1 cellular context compared by ENCODE assay signal in the genomic region with DNA sequence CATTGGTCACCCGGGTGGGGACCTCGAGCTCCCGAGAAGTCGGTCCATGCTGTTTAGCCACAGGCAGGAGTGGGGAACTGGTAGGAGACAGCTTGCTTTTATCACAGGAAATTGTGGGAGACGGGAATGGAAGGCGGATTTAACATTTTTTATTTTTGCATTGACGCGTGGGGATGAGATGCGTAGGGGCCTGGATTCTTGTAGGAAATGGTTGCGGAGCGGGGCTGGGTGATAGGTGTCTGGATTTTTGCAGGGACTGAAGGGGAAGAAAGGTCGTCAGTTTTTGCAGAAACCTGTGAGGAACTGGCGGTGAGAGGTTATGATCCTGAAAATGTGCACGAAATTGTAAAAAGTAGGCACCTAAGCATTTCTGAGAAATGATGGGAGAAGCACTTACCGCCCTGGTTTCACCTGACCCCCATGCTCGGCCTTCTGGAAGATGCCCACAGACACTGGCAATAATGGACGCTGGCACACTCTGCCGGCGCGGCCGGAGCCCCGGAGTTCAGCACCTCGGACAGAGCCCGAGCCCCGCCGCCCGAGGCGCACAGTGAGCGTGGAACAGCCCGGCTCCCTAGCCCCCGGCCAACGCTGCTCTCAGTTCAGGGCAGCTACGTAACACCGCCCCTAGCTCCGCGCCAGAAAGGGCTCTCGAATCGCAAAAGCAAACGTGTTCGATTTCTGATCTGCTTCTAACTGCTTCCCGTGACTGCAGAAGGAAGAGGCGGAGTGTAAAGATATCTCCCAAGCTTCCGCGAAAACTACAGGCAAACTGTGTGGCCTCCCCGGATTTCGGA.
TF ChIP-seq lines count a peak whose summit lies in the region.

No MANE protein-coding gene starts in this region.

TF ChIP-seq in WTC11, 78 proteins besides CTCF, POLR2A, EP300 and RAD21 (continued from another document):
- TF ChIP-seq AFF4 (CRISPR knock-in tag; IDR thresholded peaks at IDR 0.05; ENCODE audit: borderline replicate concordance): no peak
- TF ChIP-seq IRF2 (CRISPR knock-in tag; IDR thresholded peaks at IDR 0.05; ENCODE audit: borderline replicate concordance, low read depth): no peak
- no peak for TF ChIP-seq ERG (CRISPR knock-in tag; IDR thresholded peaks at IDR 0.05)
- TF ChIP-seq ZNF671 (CRISPR knock-in tag; IDR thresholded peaks at IDR 0.05): no peak
- no peak for TF ChIP-seq MYBL2 (CRISPR knock-in tag; IDR thresholded peaks at IDR 0.05)
- TF ChIP-seq, protein P1, sequence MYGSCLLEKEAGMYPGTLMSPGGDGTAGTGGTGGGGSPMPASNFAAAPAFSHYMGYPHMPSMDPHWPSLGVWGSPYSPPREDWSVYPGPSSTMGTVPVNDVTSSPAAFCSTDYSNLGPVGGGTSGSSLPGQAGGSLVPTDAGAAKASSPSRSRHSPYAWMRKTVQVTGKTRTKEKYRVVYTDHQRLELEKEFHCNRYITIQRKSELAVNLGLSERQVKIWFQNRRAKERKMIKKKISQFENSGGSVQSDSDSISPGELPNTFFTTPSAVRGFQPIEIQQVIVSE (CRISPR knock-in tag; IDR thresholded peaks at IDR 0.05; ENCODE audit: borderline replicate concordance): no peak
- no peak for TF ChIP-seq SMAD4 (CRISPR knock-in tag; IDR thresholded peaks at IDR 0.05)
- TF ChIP-seq ELF4 (CRISPR knock-in tag; IDR thresholded peaks at IDR 0.05; ENCODE audit: low read depth): 0 out of 2 replicates have a peak, but pooled peaks have one; percentile 22
- TF ChIP-seq FOXP4 (CRISPR knock-in tag; IDR thresholded peaks at IDR 0.05): peak; percentile 93
- TF ChIP-seq ZNF263 (CRISPR knock-in tag; IDR thresholded peaks at IDR 0.05; ENCODE audit: low read depth): no peak
- no peak for TF ChIP-seq HMGXB4 (CRISPR knock-in tag; IDR thresholded peaks at IDR 0.05)
